ENCODE assay signal across 28 cellular contexts in genomic region chr20:21004386-21005076, GRCh38.
"Had no signal": no experiment of that assay in that cellular context is flagged by ENCODE, and none has a peak within 500 bp of the region (broad histone marks: within the 10 kb centered on the region; RNA-seq: fewer than 3 reads in every experiment).

No MANE protein-coding gene starts in this region.

- H3K4me1 Mint-ChIP-seq: activated naive CD8-positive, alpha-beta T cell treated with anti-CD3 and anti-CD28 coated beads for 36 hours; brain; natural killer cell had no signal

- H3K36me3 Mint-ChIP-seq: activated naive CD8-positive, alpha-beta T cell treated with anti-CD3 and anti-CD28 coated beads for 36 hours; brain; natural killer cell had no signal

- H3K9me3 Mint-ChIP-seq: activated naive CD4-positive, alpha-beta T cell treated with anti-CD3 and anti-CD28 coated beads for 36 hours; activated naive CD8-positive, alpha-beta T cell treated with anti-CD3 and anti-CD28 coated beads for 36 hours; activated T-helper 1 cell treated with anti-CD3 and anti-CD28 coated beads, Interleukin-12 subunit alpha, Interleukin-12 subunit beta, Interleukin-2, Interleukin-4 antibody, amounts not matched to agents 30 ng/mL and 10 ng/mL and 1 ng/mL, durations not matched to agents 14 hours and 24 hours and 36 hours; brain; natural killer cell; T-helper 1 cell treated with Interleukin-12 subunit alpha and Interleukin-12 subunit beta and Interleukin-4 antibody, amounts not matched to agents 30 μg/mL and 1 μg/mL, for 36 hours had no signal

- H3K27ac Mint-ChIP-seq: activated naive CD4-positive, alpha-beta T cell treated with anti-CD3 and anti-CD28 coated beads for 36 hours; activated naive CD8-positive, alpha-beta T cell treated with anti-CD3 and anti-CD28 coated beads for 36 hours; activated T-helper 1 cell treated with anti-CD3 and anti-CD28 coated beads, Interleukin-12 subunit alpha, Interleukin-12 subunit beta, Interleukin-2, Interleukin-4 antibody, amounts not matched to agents 30 ng/mL and 10 ng/mL and 1 ng/mL, durations not matched to agents 14 hours and 24 hours and 36 hours; brain; natural killer cell; T-helper 1 cell treated with Interleukin-12 subunit alpha and Interleukin-12 subunit beta and Interleukin-4 antibody, amounts not matched to agents 30 μg/mL and 1 μg/mL, for 36 hours had no signal

- DNase-seq: activated CD4-positive, alpha-beta T cell treated with anti-CD3 and anti-CD28 coated beads for 48 hours; activated CD4-positive, alpha-beta T cell treated with anti-CD3 and anti-CD28 coated beads, Interleukin-2, amount 50 U/mL, for 48 hours; activated CD8-positive, alpha-beta memory T cell treated with anti-CD3 and anti-CD28 coated beads for 24 hours; activated effector memory CD4-positive, alpha-beta T cell treated with anti-CD3 and anti-CD28 coated beads, Interleukin-2, amount 50 U/mL, for 16 hours; activated naive CD4-positive, alpha-beta T cell treated with anti-CD3 and anti-CD28 coated beads for 36 hours; activated naive CD8-positive, alpha-beta T cell treated with anti-CD3 and anti-CD28 coated beads for 36 hours; cerebellar nuclear complex; colonic mucosa; effector CD8-positive, alpha-beta T cell; erythroblast; gastrocnemius medialis; hippocampal formation; left lung; lower lobe of right lung; mesenchymal stem cell; natural killer cell; stimulated activated CD4-positive, alpha-beta T cell treated with anti-CD3 and anti-CD28 coated beads, Interleukin-12 subunit alpha, Interleukin-12 subunit beta, amount 100 ng/mL, for 4 hours; stimulated activated CD4-positive, alpha-beta T cell treated with anti-CD3 and anti-CD28 coated beads, Interleukin-4, amount 100 ng/mL, for 1 hour; stimulated activated naive CD8-positive, alpha-beta T cell treated with anti-CD3 and anti-CD28 coated beads, Interleukin-15, Interleukin-2, amounts not matched to agents 100 U/mL and 50 U/mL, for 24 hours; T-helper 9 cell; testis; transverse colon; WERI-Rb-1 had no signal

- ATAC-seq: activated CD4-positive, CD25-positive, alpha-beta regulatory T cell treated with anti-CD3 and anti-CD28 coated beads, Interleukin-2, amount 50 U/mL, for 24 hours; gastrocnemius medialis; left lung; lower lobe of right lung; natural killer cell; sciatic nerve; stimulated activated naive CD8-positive, alpha-beta T cell treated with anti-CD3 and anti-CD28 coated beads, Interleukin-15, Interleukin-2, amounts not matched to agents 100 U/mL and 50 U/mL, for 24 hours had no signal

- H3K4me3 Mint-ChIP-seq: activated naive CD4-positive, alpha-beta T cell treated with anti-CD3 and anti-CD28 coated beads for 36 hours; activated naive CD8-positive, alpha-beta T cell treated with anti-CD3 and anti-CD28 coated beads for 36 hours; activated T-helper 1 cell treated with anti-CD3 and anti-CD28 coated beads, Interleukin-12 subunit alpha, Interleukin-12 subunit beta, Interleukin-2, Interleukin-4 antibody, amounts not matched to agents 30 ng/mL and 10 ng/mL and 1 ng/mL, durations not matched to agents 14 hours and 24 hours and 36 hours; brain; natural killer cell; T-helper 1 cell treated with Interleukin-12 subunit alpha and Interleukin-12 subunit beta and Interleukin-4 antibody, amounts not matched to agents 30 μg/mL and 1 μg/mL, for 36 hours had no signal
